In genomic region chr1:2644591-2645101, GRCh38 we compare ENCODE assay signal across 15 cellular contexts. TPM values are rescaled to one million over a fixed set of nuclear protein-coding genes. Genes with fewer than 3 reads are reported as not detected.
DNase-seq lines count a peak whose midpoint lies in the region; ATAC-seq and TF ChIP-seq lines count a peak whose summit lies in the region.
"Had no signal": no experiment of that assay in that cellular context is flagged by ENCODE, and none has a peak within 500 bp of the region (broad histone marks: within the 10 kb centered on the region; RNA-seq: fewer than 3 reads in every experiment).

No MANE protein-coding gene starts in this region.

- H3K36me3 Mint-ChIP-seq in activated T-cell treated with anti-CD3 and anti-CD28 coated beads, Interleukin-2, amount 50 U/mL, for 24 hours (ENCODE audit: low read depth): peaks cover 3% of the 10 kb centered on the region
- H3K36me3 Mint-ChIP-seq in activated T-cell treated with anti-CD3 and anti-CD28 coated beads, Interleukin-2, amount 50 U/mL, for 72 hours (ENCODE audit: insufficient read depth in 2 of 2): peaks cover 5 to 9% of the 10 kb centered on the region in 2 donors
- peaks cover 2% of the 10 kb centered on the region for H3K36me3 Mint-ChIP-seq in activated B cell treated with CpG ODN at 0.5 μM for 24 hours (ENCODE audit: low read depth)
- peaks cover 6% of the 10 kb centered on the region for H3K36me3 Mint-ChIP-seq in memory B cell
- H3K36me3 Mint-ChIP-seq in stimulated activated naive B cell treated with anti-CD40 and anti-IgM and Interleukin-4, amounts not matched to agents 10 μg/mL and 1 μg/mL and 100 μg/mL, for 72 hours: peaks cover 3 to 5% of the 10 kb centered on the region in 2 donors

- intact Hi-C loops in activated B cell treated with CpG ODN at 0.5 μM for 24 hours (cut with micrococcal nuclease): loop anchor here (10.0 kb wide), 4 partner anchors 450 to 1260 kb away; partner anchors contain the start of genes C1orf174, FAAP20 and TPRG1L

- no peak overlapping the region for H3K4me3 Mint-ChIP-seq in activated T-cell treated with anti-CD3 and anti-CD28 coated beads, Interleukin-2, amount 50 U/mL, for 24 hours
- no peak overlapping the region for H3K4me3 Mint-ChIP-seq in activated T-cell treated with anti-CD3 and anti-CD28 coated beads, Interleukin-2, amount 50 U/mL, for 72 hours
- H3K4me3 Mint-ChIP-seq in activated B cell treated with CpG ODN at 0.5 μM for 24 hours (no peak overlapping the region), memory B cell (no peak overlapping the region)
- H3K4me3 Mint-ChIP-seq in stimulated activated naive B cell treated with anti-CD40 and anti-IgM and Interleukin-4, amounts not matched to agents 10 μg/mL and 1 μg/mL and 100 μg/mL, for 72 hours: no peak overlapping the region

- H3K27me3 Mint-ChIP-seq in activated T-cell treated with anti-CD3 and anti-CD28 coated beads, Interleukin-2, amount 50 U/mL, for 24 hours: no peaks in the 10 kb centered on the region
- H3K27me3 Mint-ChIP-seq in activated T-cell treated with anti-CD3 and anti-CD28 coated beads, Interleukin-2, amount 50 U/mL, for 72 hours (ENCODE audit: low read depth): no peaks in the 10 kb centered on the region
- H3K27me3 Mint-ChIP-seq in activated B cell treated with CpG ODN at 0.5 μM for 24 hours: peaks cover 3% of the 10 kb centered on the region
- H3K27me3 Mint-ChIP-seq in memory B cell: no peaks in the 10 kb centered on the region
- H3K27me3 Mint-ChIP-seq in stimulated activated naive B cell treated with anti-CD40 and anti-IgM and Interleukin-4, amounts not matched to agents 10 μg/mL and 1 μg/mL and 100 μg/mL, for 72 hours: no peaks in the 10 kb centered on the region

- peaks cover 11% of the 10 kb centered on the region for H3K4me1 Mint-ChIP-seq in activated T-cell treated with anti-CD3 and anti-CD28 coated beads, Interleukin-2, amount 50 U/mL, for 24 hours (ENCODE audit: low read depth)
- peaks cover 9% of the 10 kb centered on the region for H3K4me1 Mint-ChIP-seq in activated T-cell treated with anti-CD3 and anti-CD28 coated beads, Interleukin-2, amount 50 U/mL, for 72 hours (ENCODE audit: low read depth)
- peaks cover 11% of the 10 kb centered on the region for H3K4me1 Mint-ChIP-seq in activated B cell treated with CpG ODN at 0.5 μM for 24 hours
- H3K4me1 Mint-ChIP-seq in memory B cell: peaks cover 13% of the 10 kb centered on the region
- peaks cover 11 to 23% of the 10 kb centered on the region in 2 donors for H3K4me1 Mint-ChIP-seq in stimulated activated naive B cell treated with anti-CD40 and anti-IgM and Interleukin-4, amounts not matched to agents 10 μg/mL and 1 μg/mL and 100 μg/mL, for 72 hours

- TF ChIP-seq CTCF in activated B cell treated with CpG ODN at 0.5 μM for 24 hours (IDR thresholded peaks at IDR 0.05): no peak

- peak; percentile 25 for DNase-seq in activated T-cell treated with anti-CD3 and anti-CD28 coated beads, Interleukin-2, amount 50 U/mL, for 24 hours
- no peak for DNase-seq in activated T-cell treated with anti-CD3 and anti-CD28 coated beads, Interleukin-2, amount 50 U/mL, for 72 hours
- peak; percentile 11 for DNase-seq in activated B cell treated with CpG ODN at 0.5 μM for 24 hours
- no peak for DNase-seq in memory B cell (ENCODE audit: low spot score in 2 of 2)
- DNase-seq in stimulated activated naive B cell treated with anti-CD40 and anti-IgM and Interleukin-4, amounts not matched to agents 10 μg/mL and 1 μg/mL and 100 μg/mL, for 72 hours: no peak
- DNase-seq in NCI-H2081 treated with DMSO at 0.1 percent for 48 hours (lab: John Stamatoyannopoulos, UW): no peak
- DNase-seq: C1 segment of cervical spinal cord, Caco-2, DMS53, IMR-90, Kasumi-1, NCI-H1930, NCI-H510A had no signal

- no peak overlapping the region for H3K27ac Mint-ChIP-seq in activated T-cell treated with anti-CD3 and anti-CD28 coated beads, Interleukin-2, amount 50 U/mL, for 24 hours
- H3K27ac Mint-ChIP-seq in activated T-cell treated with anti-CD3 and anti-CD28 coated beads, Interleukin-2, amount 50 U/mL, for 72 hours: no peak overlapping the region
- no peak overlapping the region for H3K27ac Mint-ChIP-seq in activated B cell treated with CpG ODN at 0.5 μM for 24 hours
- peak overlapping the region; percentile 69 for H3K27ac Mint-ChIP-seq in memory B cell
- H3K27ac Mint-ChIP-seq in stimulated activated naive B cell treated with anti-CD40 and anti-IgM and Interleukin-4, amounts not matched to agents 10 μg/mL and 1 μg/mL and 100 μg/mL, for 72 hours: peak overlapping the region; percentile 56

- peaks cover 12% of the 10 kb centered on the region for H3K9me3 Mint-ChIP-seq in activated T-cell treated with anti-CD3 and anti-CD28 coated beads, Interleukin-2, amount 50 U/mL, for 24 hours
- H3K9me3 Mint-ChIP-seq in activated T-cell treated with anti-CD3 and anti-CD28 coated beads, Interleukin-2, amount 50 U/mL, for 72 hours: peaks cover 3 to 12% of the 10 kb centered on the region in 2 donors
- H3K9me3 Mint-ChIP-seq in activated B cell treated with CpG ODN at 0.5 μM for 24 hours: peaks cover 10% of the 10 kb centered on the region
- peaks cover 11% of the 10 kb centered on the region for H3K9me3 Mint-ChIP-seq in memory B cell
- H3K9me3 Mint-ChIP-seq in stimulated activated naive B cell treated with anti-CD40 and anti-IgM and Interleukin-4, amounts not matched to agents 10 μg/mL and 1 μg/mL and 100 μg/mL, for 72 hours: peaks cover 11 to 15% of the 10 kb centered on the region in 2 donors

- CTCF ChIA-PET in activated B cell treated with CpG ODN at 0.5 μM for 24 hours (lab: Charles Lee): no interaction called here

- POLR2A ChIA-PET in activated B cell treated with CpG ODN at 0.5 μM for 24 hours (lab: Charles Lee): interaction anchor here (0.6 to 1.3 kb wide), 2 partner anchors 59 to 230 kb away, joined by 5 read pairs; no protein-coding TSS in a partner anchor

- ATAC-seq in activated T-cell treated with anti-CD3 and anti-CD28 coated beads, Interleukin-2, amount 50 U/mL, for 72 hours (replicated peaks in 1 of 2): no peak
- ATAC-seq in activated B cell treated with CpG ODN at 0.5 μM for 24 hours (ENCODE audit: low read depth) (no peak), memory B cell (ENCODE audit: low read depth) (no peak), HG02981 (IDR thresholded peaks at IDR 0.05; ENCODE audit: unreplicated experiment) (no peak), HG03354 (IDR thresholded peaks at IDR 0.05; ENCODE audit: poor library complexity, severe bottlenecking, unreplicated experiment) (no peak)
- no peak for ATAC-seq in stimulated activated naive B cell treated with anti-CD40 and anti-IgM and Interleukin-4, amounts not matched to agents 10 μg/mL and 1 μg/mL and 100 μg/mL, for 72 hours (replicated peaks)

RNA-seq across cellular contexts. Expression of gene MMEL1, which starts 11.8 kb away (rescaled TPM):
- total RNA-seq in activated T-cell treated with anti-CD3 and anti-CD28 coated beads, Interleukin-2, amount 50 U/mL, for 72 hours: 1 to 10 TPM; 1.5 to 1.9 TPM
- total RNA-seq in activated B cell treated with CpG ODN at 0.5 μM for 24 hours: not detected in 2 replicates
- total RNA-seq: Caco-2 had no signal

RNA-seq across cellular contexts. Expression of gene PRXL2B, which starts 58.1 kb away (rescaled TPM):
- total RNA-seq in activated T-cell treated with anti-CD3 and anti-CD28 coated beads, Interleukin-2, amount 50 U/mL, for 72 hours: 10 to 100 TPM; 34.8 to 39.2 TPM
- 12.6 and 13.5 TPM in 2 replicates for total RNA-seq in activated B cell treated with CpG ODN at 0.5 μM for 24 hours

Comparison
In these comparisons a context has a peak if more than half of its experiments do, and no peak if none do; other contexts are left out.
1. DNase-seq: peak in activated T-cell treated with anti-CD3 and anti-CD28 coated beads, Interleukin-2, amount 50 U/mL, for 24 hours (single experiment) and activated B cell treated with CpG ODN at 0.5 μM for 24 hours (single experiment); none in activated T-cell treated with anti-CD3 and anti-CD28 coated beads, Interleukin-2, amount 50 U/mL, for 72 hours (0 of 2), memory B cell (0 of 2), stimulated activated naive B cell treated with anti-CD40 and anti-IgM and Interleukin-4, amounts not matched to agents 10 μg/mL and 1 μg/mL and 100 μg/mL, for 72 hours (single experiment) and NCI-H2081 treated with DMSO at 0.1 percent for 48 hours (single experiment).
2. H3K27ac Mint-ChIP-seq: peak in memory B cell (single experiment) and stimulated activated naive B cell treated with anti-CD40 and anti-IgM and Interleukin-4, amounts not matched to agents 10 μg/mL and 1 μg/mL and 100 μg/mL, for 72 hours (single experiment); none in activated T-cell treated with anti-CD3 and anti-CD28 coated beads, Interleukin-2, amount 50 U/mL, for 24 hours (single experiment), activated T-cell treated with anti-CD3 and anti-CD28 coated beads, Interleukin-2, amount 50 U/mL, for 72 hours (single experiment) and activated B cell treated with CpG ODN at 0.5 μM for 24 hours (single experiment).